In the genomic region with DNA sequence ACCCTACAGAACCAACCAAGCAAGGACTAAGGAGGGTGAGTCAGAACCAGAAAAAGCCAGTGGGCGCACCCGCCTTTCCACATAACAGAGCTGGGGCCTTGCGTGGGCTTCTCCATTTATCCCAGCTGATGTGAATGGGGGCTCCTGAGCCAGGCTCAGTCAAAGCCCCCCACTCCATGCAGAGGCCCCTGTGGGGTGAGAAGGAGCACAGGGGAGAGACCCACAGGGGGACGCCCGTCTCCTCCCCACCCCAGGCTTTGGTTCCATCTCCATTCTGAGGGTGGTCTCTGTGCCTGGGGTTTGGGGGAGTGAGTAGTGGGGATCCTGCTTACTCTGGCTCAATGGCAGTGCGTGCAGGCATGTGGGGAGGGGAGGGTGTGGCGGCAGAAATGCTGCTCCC, we compare ENCODE assay signal across 23 cellular contexts.
"Had no signal": no experiment of that assay in that cellular context is flagged by ENCODE, and none has a peak within 500 bp of the region (broad histone marks: within the 10 kb centered on the region; RNA-seq: fewer than 3 reads in every experiment).

No MANE protein-coding gene starts in this region.

- DNase-seq: activated CD4-positive, alpha-beta memory T cell treated with anti-CD3 and anti-CD28 coated beads, Interleukin-2, amount 10 ng/mL, durations not matched to agents 7 days and 5 days; activated CD4-positive, alpha-beta T cell treated with anti-CD3 and anti-CD28 coated beads, Interleukin-2, amount 50 U/mL, for 1 hour; activated CD4-positive, CD25-positive, alpha-beta regulatory T cell; activated naive CD4-positive, alpha-beta T cell; activated T-cell treated with anti-CD3 and anti-CD28 coated beads, Interleukin-2, amount 50 U/mL, for 72 hours; body of pancreas; Kasumi-1; NCI-H1048; NCI-H146; NCI-H1930; NCI-H345; NCI-H510A; NCI-H526 treated with DMSO at 0.1 percent for 48 hours; NCI-H82; Right ventricle myocardium superior; SJCRH30; SK-N-SH; T-helper 1 cell had no signal

- H3K4me3 Mint-ChIP-seq: activated CD4-positive, alpha-beta memory T cell treated with anti-CD3 and anti-CD28 coated beads, Interleukin-2, amount 10 ng/mL, durations not matched to agents 7 days and 5 days; activated naive CD4-positive, alpha-beta T cell treated with anti-CD3 and anti-CD28 coated beads, Interleukin-2, amount 50 U/mL, for 24 hours; activated T-cell treated with anti-CD3 and anti-CD28 coated beads, Interleukin-2, amount 50 U/mL, for 72 hours had no signal

- H3K4me1 ChIP-seq: ascending aorta, body of pancreas, SJCRH30 had no signal

- H3K27me3 Mint-ChIP-seq: activated CD4-positive, alpha-beta memory T cell treated with anti-CD3 and anti-CD28 coated beads, Interleukin-2, amount 10 ng/mL, durations not matched to agents 7 days and 5 days; activated naive CD4-positive, alpha-beta T cell treated with anti-CD3 and anti-CD28 coated beads, Interleukin-2, amount 50 U/mL, for 24 hours had no signal

- H3K4me3 ChIP-seq: ascending aorta, body of pancreas, K562, SJCRH30 had no signal

- H3K36me3 ChIP-seq: ascending aorta, SJCRH30 had no signal

- H3K27me3 ChIP-seq: ascending aorta, body of pancreas had no signal

- H3K9ac ChIP-seq: SK-N-SH had no signal

- H3K4me1 Mint-ChIP-seq: activated CD4-positive, alpha-beta memory T cell treated with anti-CD3 and anti-CD28 coated beads, Interleukin-2, amount 10 ng/mL, durations not matched to agents 7 days and 5 days; activated naive CD4-positive, alpha-beta T cell treated with anti-CD3 and anti-CD28 coated beads, Interleukin-2, amount 50 U/mL, for 24 hours had no signal

- H3K36me3 Mint-ChIP-seq: activated naive CD4-positive, alpha-beta T cell treated with anti-CD3 and anti-CD28 coated beads, Interleukin-2, amount 50 U/mL, for 24 hours had no signal

- H3K27ac ChIP-seq: ascending aorta, body of pancreas, SJCRH30, VCaP had no signal

- H3K9me3 ChIP-seq: ascending aorta, body of pancreas, SJCRH30, SK-N-SH had no signal

- H3K27ac Mint-ChIP-seq: activated CD4-positive, alpha-beta memory T cell treated with anti-CD3 and anti-CD28 coated beads, Interleukin-2, amount 10 ng/mL, durations not matched to agents 7 days and 5 days; activated naive CD4-positive, alpha-beta T cell treated with anti-CD3 and anti-CD28 coated beads, Interleukin-2, amount 50 U/mL, for 24 hours; activated T-cell treated with anti-CD3 and anti-CD28 coated beads, Interleukin-2, amount 50 U/mL, for 72 hours; activated T-helper 2 cell treated with anti-CD3 and anti-CD28 coated beads, Interferon-gamma antibody, Interleukin-2, Interleukin-4, amounts not matched to agents 10 μg/mL and 5 μg/mL and 100 μg/mL, durations not matched to agents 14 hours and 24 hours and 36 hours had no signal

- ATAC-seq: activated T-cell treated with anti-CD3 and anti-CD28 coated beads, Interleukin-2, amount 50 U/mL, for 72 hours; body of pancreas; K562 had no signal

- H3K9me3 Mint-ChIP-seq: activated naive CD4-positive, alpha-beta T cell treated with anti-CD3 and anti-CD28 coated beads, Interleukin-2, amount 50 U/mL, for 24 hours; activated T-helper 2 cell treated with anti-CD3 and anti-CD28 coated beads, Interferon-gamma antibody, Interleukin-2, Interleukin-4, amounts not matched to agents 10 μg/mL and 5 μg/mL and 100 μg/mL, durations not matched to agents 14 hours and 24 hours and 36 hours had no signal
